ENCODE assay signal across 8 cellular contexts in genomic region chr13:44141213-44141724, GRCh38.
A peak's percentile ranks its signal among the peaks of the same experiment; 100 is the strongest.
DNase-seq lines count a peak whose midpoint lies in the region; ATAC-seq and TF ChIP-seq lines count a peak whose summit lies in the region.

No MANE protein-coding gene starts in this region.

- H3K27ac ChIP-seq in Panc1 (ENCODE audit: low read length), result peak overlapping the region; percentile 92
- peak overlapping the region; percentile 91 for H3K27ac ChIP-seq in duodenal mucosa (ENCODE audit: low read depth, low read length)

- no peak for ATAC-seq in Panc1
- ATAC-seq in natural killer cell treated with Interleukin-12 subunit alpha and Interleukin-12 subunit beta and Interleukin-15 and Interleukin-18, amount 100 ng/mL, for 72 hours, result no peak

- no peaks in the 10 kb centered on the region for H3K36me3 ChIP-seq in Panc1 (ENCODE audit: control insufficient read depth, insufficient read depth, low read length)
- H3K36me3 ChIP-seq in duodenal mucosa (ENCODE audit: control insufficient read depth in 1 of 2, insufficient read depth in 2 of 2, low read length in 2 of 2), result no peaks in the 10 kb centered on the region

- CTCF ChIA-PET in Panc1 (lab: Charles Lee), result interaction anchor here (0.7 kb wide), 1 partner anchor 1167 kb away, joined by 5 read pairs; no protein-coding TSS in a partner anchor

- H3K27ac Mint-ChIP-seq in natural killer cell treated with Interleukin-12 subunit alpha and Interleukin-12 subunit beta and Interleukin-15 and Interleukin-18, amount 100 ng/mL, for 72 hours, result peak overlapping the region; percentile 84 to 93

- H3K36me3 Mint-ChIP-seq in natural killer cell treated with Interleukin-12 subunit alpha and Interleukin-12 subunit beta and Interleukin-15 and Interleukin-18, amount 100 ng/mL, for 72 hours, result no peaks in the 10 kb centered on the region

- no peaks in the 10 kb centered on the region for H3K9me3 Mint-ChIP-seq in natural killer cell treated with Interleukin-12 subunit alpha and Interleukin-12 subunit beta and Interleukin-15 and Interleukin-18, amount 100 ng/mL, for 72 hours

- peaks cover 18 to 22% of the 10 kb centered on the region in 2 donors for H3K4me1 Mint-ChIP-seq in natural killer cell treated with Interleukin-12 subunit alpha and Interleukin-12 subunit beta and Interleukin-15 and Interleukin-18, amount 100 ng/mL, for 72 hours (ENCODE audit: low read depth in 2 of 2)

- TSS peak; percentile 89 for BruUV-seq in Panc1 (replicated peaks; lab: Mats Ljungman, UMichigan)

- peaks cover 5% of the 10 kb centered on the region; the same call in 1 of the 2 replicates for H3K4me1 ChIP-seq in Panc1 (ENCODE audit: control insufficient read depth, insufficient read depth, low read length)
- H3K4me1 ChIP-seq in duodenal mucosa (ENCODE audit: control insufficient read depth in 1 of 2, insufficient read depth in 2 of 2, low read length in 2 of 2), result peaks cover 22 to 24% of the 10 kb centered on the region in 2 donors

- peak overlapping the region; percentile 89 for H3K4me3 Mint-ChIP-seq in natural killer cell treated with Interleukin-12 subunit alpha and Interleukin-12 subunit beta and Interleukin-15 and Interleukin-18, amount 100 ng/mL, for 72 hours

- in situ Hi-C loops in GM13977 (cut with MboI; ENCODE audit: low pct_unique_long_range_greater_than_20kb, low sequenced_read_pairs, unreplicated experiment) (no loop called here), Panc1 (cut with HindIII; ENCODE audit: low pct_unique_long_range_greater_than_20kb, low sequenced_read_pairs) (no loop called here)

- H3K27me3 ChIP-seq in Panc1 (ENCODE audit: control insufficient read depth, insufficient read depth, low read length) (0 out of 2 replicates have a peak, but pooled peaks cover 2% of the 10 kb centered on the region), duodenal mucosa (ENCODE audit: control insufficient read depth in 1 of 2, insufficient read depth in 2 of 2, low read length in 2 of 2) (no peaks in the 10 kb centered on the region)

- intact Hi-C loops in Panc1 (cut with micrococcal nuclease; ENCODE audit: unreplicated experiment), result no loop called here

- DNase-seq in GM13977 (ENCODE audit: low spot score) (peak; percentile 15), Panc1 (ENCODE audit: low read depth, low spot score) (no peak), A172 (ENCODE audit: low spot score) (no peak), HCEC 1CT (no peak), Ammon's horn (ENCODE audit: low spot score) (no peak), NCI-H524 treated with DMSO at 0.1 percent for 48 hours (lab: John Stamatoyannopoulos, UW) (no peak)
- DNase-seq in natural killer cell treated with Interleukin-12 subunit alpha and Interleukin-12 subunit beta and Interleukin-15 and Interleukin-18, amount 100 ng/mL, for 72 hours (ENCODE audit: low spot score), result no peak

- TF ChIP-seq CTCF in GM13977 (IDR thresholded peaks at IDR 0.05; ENCODE audit: extremely low read depth, insufficient read depth, missing control alignments), result no peak
- TF ChIP-seq CTCF in Panc1 (IDR thresholded peaks at IDR 0.05), result no peak

- H3K9ac ChIP-seq in duodenal mucosa (ENCODE audit: low read depth in 1 of 2, low read length in 2 of 2), result peak overlapping the region; percentile 59 to 91

- H3K9me3 ChIP-seq in Panc1 (ENCODE audit: control insufficient read depth, insufficient read depth, low read depth, low read length) (no peaks in the 10 kb centered on the region), duodenal mucosa (ENCODE audit: control insufficient read depth in 1 of 2, low read length in 2 of 2) (no peaks in the 10 kb centered on the region)

- H3K27me3 Mint-ChIP-seq in natural killer cell treated with Interleukin-12 subunit alpha and Interleukin-12 subunit beta and Interleukin-15 and Interleukin-18, amount 100 ng/mL, for 72 hours, result peaks cover 4 to 7% of the 10 kb centered on the region in 2 donors

- POLR2A ChIA-PET in Panc1 (lab: Charles Lee), result no interaction called here

- H3K4me3 ChIP-seq in Panc1 (ENCODE audit: low read depth in 2 of 2, low read length in 2 of 2) (peak overlapping the region; percentile 60 to 70), duodenal mucosa (ENCODE audit: low read depth in 1 of 2, low read length in 2 of 2) (peak overlapping the region; percentile 71 to 77)
